Comparison of ENCODE assay signal across 14 cellular contexts in genomic region chr21:44416193-44416592, GRCh38.
"Had no signal": no experiment of that assay in that cellular context is flagged by ENCODE, and none has a peak within 500 bp of the region (broad histone marks: within the 10 kb centered on the region; RNA-seq: fewer than 3 reads in every experiment).

No MANE protein-coding gene starts in this region.

- H3K27ac ChIP-seq: dorsolateral prefrontal cortex, prostate gland, stomach, thoracic aorta, uterus had no signal

- H3K9me3 ChIP-seq: prostate gland, stomach, thoracic aorta, uterus had no signal

- H3K36me3 ChIP-seq: prostate gland, thoracic aorta, uterus had no signal

- H3K4me3 ChIP-seq: dorsolateral prefrontal cortex, prostate gland, stomach, thoracic aorta, uterus had no signal

- H3K27ac Mint-ChIP-seq: natural killer cell treated with Interleukin-12 subunit alpha and Interleukin-12 subunit beta and Interleukin-15 and Interleukin-18, amount 100 ng/mL, for 72 hours; T-helper 2 cell treated with Interferon-gamma antibody and Interleukin-4, amounts not matched to agents 5 μg/mL and 100 μg/mL, for 36 hours had no signal

- H3K4me1 ChIP-seq: prostate gland, stomach, uterus had no signal

- H3K27me3 Mint-ChIP-seq: natural killer cell treated with Interleukin-12 subunit alpha and Interleukin-12 subunit beta and Interleukin-15 and Interleukin-18, amount 100 ng/mL, for 72 hours had no signal

- DNase-seq: activated CD4-positive, alpha-beta T cell treated with anti-CD3 and anti-CD28 coated beads, Interleukin-2, amount 50 U/mL, for 1 hour; activated CD8-positive, alpha-beta memory T cell treated with anti-CD3 and anti-CD28 coated beads for 24 hours; activated gamma-delta T cell; activated T-cell treated with anti-CD3 and anti-CD28 coated beads for 4 hours; occipital lobe; stimulated activated CD4-positive, alpha-beta T cell treated with anti-CD3 and anti-CD28 coated beads, Interleukin-12 subunit alpha, Interleukin-12 subunit beta, amount 100 ng/mL, for 4 hours; stimulated activated CD4-positive, alpha-beta T cell treated with anti-CD3 and anti-CD28 coated beads, Interleukin-2, amount 100 ng/mL, for 24 hours; stomach; uterus had no signal

- H3K4me3 Mint-ChIP-seq: natural killer cell treated with Interleukin-12 subunit alpha and Interleukin-12 subunit beta and Interleukin-15 and Interleukin-18, amount 100 ng/mL, for 72 hours; T-helper 2 cell treated with Interferon-gamma antibody and Interleukin-4, amounts not matched to agents 5 μg/mL and 100 μg/mL, for 36 hours had no signal

- ATAC-seq: natural killer cell treated with Interleukin-12 subunit alpha and Interleukin-12 subunit beta and Interleukin-15 and Interleukin-18, amount 100 ng/mL, for 72 hours had no signal
